Comparison of ENCODE assay signal across 16 cellular contexts in the genomic region with DNA sequence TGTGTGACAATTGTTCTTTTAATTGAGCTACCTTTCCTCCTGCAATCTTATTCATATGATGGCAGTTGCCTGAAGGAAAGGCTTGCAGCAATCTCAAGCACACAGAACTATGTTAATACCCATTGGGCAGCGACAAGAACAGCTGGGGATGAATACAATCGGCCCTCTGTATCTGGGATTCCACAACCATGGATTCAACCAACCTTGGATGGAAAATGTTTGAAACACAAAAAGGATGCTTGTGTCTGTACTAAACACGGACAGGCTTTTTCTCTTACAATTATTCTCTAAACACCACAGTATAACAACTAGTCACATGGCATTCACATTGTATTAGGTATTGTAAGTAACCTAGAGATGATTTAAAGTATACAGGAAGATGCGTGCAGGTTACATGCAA.
"Had no signal": no experiment of that assay in that cellular context is flagged by ENCODE, and none has a peak within 500 bp of the region (broad histone marks: within the 10 kb centered on the region; RNA-seq: fewer than 3 reads in every experiment).

No MANE protein-coding gene starts in this region.

- H3K27ac ChIP-seq: left lung, prostate gland, skin epidermis, stomach, thoracic aorta, vagina had no signal

- H3K4me1 ChIP-seq: left lung, prostate gland, vagina had no signal

- H3K27me3 ChIP-seq: stomach, vagina had no signal

- H3K4me3 ChIP-seq: left lung, lung, prostate gland, skin epidermis, stomach, thoracic aorta, vagina had no signal

- H3K36me3 ChIP-seq: left lung, prostate gland, stomach, thoracic aorta, vagina had no signal

- H3K9me3 ChIP-seq: left lung, prostate gland, stomach, thoracic aorta, vagina had no signal

- DNase-seq: activated CD4-positive, alpha-beta T cell treated with anti-CD3 and anti-CD28 coated beads for 4 hours; activated CD4-positive, CD25-positive, alpha-beta regulatory T cell; activated CD8-positive, alpha-beta memory T cell treated with anti-CD3 and anti-CD28 coated beads, Interleukin-2, amount 50 U/mL, for 48 hours; activated naive CD4-positive, alpha-beta T cell treated with Interleukin-2 at 50 U/mL for 16 hours; activated naive CD8-positive, alpha-beta T cell treated with anti-CD3 and anti-CD28 coated beads for 36 hours; activated T-cell treated with anti-CD3 and anti-CD28 coated beads, Interleukin-2, amount 50 U/mL, for 4 hours; effector CD4-positive, alpha-beta T cell; left lung; natural killer cell; right cardiac atrium had no signal
